In the genomic region with DNA sequence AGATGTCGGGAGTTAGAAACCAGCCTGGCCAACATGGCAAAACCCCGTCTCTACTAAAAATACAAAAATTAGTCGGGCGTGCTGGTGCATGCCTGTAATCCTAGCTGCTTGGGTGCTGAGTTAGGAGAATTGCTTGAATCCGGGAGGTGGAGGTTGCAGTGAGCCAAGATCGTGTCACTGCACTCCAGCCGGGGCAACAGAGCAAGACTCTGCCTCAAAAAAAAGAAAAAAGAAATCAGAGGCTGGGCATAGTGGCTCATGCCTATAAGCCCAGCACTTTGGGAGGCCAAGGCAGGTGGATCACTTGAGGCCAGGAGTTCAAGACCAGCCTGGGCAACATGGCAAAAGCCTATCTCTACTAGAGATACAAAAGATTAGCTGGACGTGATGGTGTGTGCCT, we compare ENCODE assay signal across 5 cellular contexts. TPM values are rescaled to one million over a fixed set of nuclear protein-coding genes. Genes with fewer than 3 reads are reported as not detected.
DNase-seq lines count a peak whose midpoint lies in the region; ATAC-seq, FAIRE-seq and TF ChIP-seq lines count a peak whose summit lies in the region.
"Not testable (repeated sequence)": the region's sequence is repeated elsewhere in the genome, so short reads cannot be mapped to it uniquely, and the experiment has no call there.

No MANE protein-coding gene starts in this region.

- not testable (repeated sequence) for H3K27me3 ChIP-seq in K562 (ENCODE audit: control insufficient read depth in 2 of 2, insufficient read depth in 2 of 2, low read length in 2 of 2); HepG2 (ENCODE audit: control insufficient read depth in 1 of 2, insufficient read depth in 2 of 2, low read length in 2 of 2)

- H3K36me3 ChIP-seq in HEK293 (ENCODE audit: control insufficient read depth in 2 of 2, insufficient read depth in 1 of 2, low read length in 2 of 2); K562 (ENCODE audit: control insufficient read depth, insufficient read depth, low read length); HepG2 (replicated peaks in 1 of 2; ENCODE audit: control insufficient read depth in 1 of 2, insufficient read depth in 2 of 2, low read length in 2 of 2): not testable (repeated sequence)

- not testable (repeated sequence) for TF ChIP-seq CTCF in HEK293 (tag by site-specific recombination; IDR thresholded peaks at IDR 0.05); RWPE1 (conservative IDR thresholded peaks at IDR 0.05; ENCODE audit: low read depth); K562 (IDR thresholded peaks at IDR 0.05 in 2 of 3, conservative IDR thresholded peaks at IDR 0.05 in 1 of 3; ENCODE audit: insufficient read depth in 2 of 3, low read depth in 1 of 3, low read length in 3 of 3); MCF 10A (IDR thresholded peaks at IDR 0.05; ENCODE audit: unreplicated experiment); HepG2 (CRISPR knock-in tag; IDR thresholded peaks at IDR 0.05)

- peak overlapping the region; percentile 23 for H3K27ac Mint-ChIP-seq in MCF 10A (ENCODE audit: low read depth, unreplicated experiment)

- POLR2A ChIA-PET in HEK293 (lab: Yijun Ruan, JAX); RWPE1 (lab: Yijun Ruan, JAX; ENCODE audit: low non-redundant PET); K562 (lab: Yijun Ruan, JAX): not testable (repeated sequence)
- POLR2A ChIA-PET in MCF 10A (lab: Yijun Ruan, JAX), result interaction anchor here (0.6 to 1.8 kb wide), 3 partner anchors 12 to 19 kb away, joined by 3 to 8 read pairs (median 5); partner anchors contain the start of gene GABPB1
- POLR2A ChIA-PET in HepG2 (lab: Yijun Ruan, JAX), result interaction anchor here (1.1 kb wide), 1 partner anchor 14 kb away, joined by 3 read pairs; the partner anchor contains the start of gene GABPB1

- not testable (repeated sequence) for H3K4me1 Mint-ChIP-seq in MCF 10A (ENCODE audit: insufficient read depth, unreplicated experiment)

- TF ChIP-seq POLR2A in K562 (conservative IDR thresholded peaks at IDR 0.05); HepG2 (IDR thresholded peaks at IDR 0.05; ENCODE audit: insufficient read depth in 1 of 2, low read depth in 2 of 2, low read length in 2 of 2): not testable (repeated sequence)

- peaks cover 27% of the 10 kb centered on the region for H3K36me3 Mint-ChIP-seq in MCF 10A (ENCODE audit: insufficient read depth, unreplicated experiment)

- not testable (repeated sequence) for H3K4me1 ChIP-seq in HEK293 (ENCODE audit: control insufficient read depth, insufficient read depth, low read length); K562 (replicated peaks in 1 of 2; ENCODE audit: control insufficient read depth in 2 of 2, insufficient read depth in 2 of 2, low read length in 2 of 2)
- peaks cover 10% of the 10 kb centered on the region for H3K4me1 ChIP-seq in HepG2 (ENCODE audit: insufficient read depth, low read length)

- not testable (repeated sequence) for H3K27me3 Mint-ChIP-seq in MCF 10A (ENCODE audit: insufficient read depth, unreplicated experiment)

- FAIRE-seq in K562 (lab: Jason Lieb, UNC); HepG2 (lab: Jason Lieb, UNC): not testable (repeated sequence)

- not testable (repeated sequence) for BruUV-seq in K562 (replicated peaks; lab: Mats Ljungman, UMichigan); MCF 10A (replicated peaks; lab: Mats Ljungman, UMichigan); HepG2 (replicated peaks; lab: Mats Ljungman, UMichigan)

- not testable (repeated sequence) for H3K4me3 ChIP-seq in HEK293 (ENCODE audit: low read depth, low read length); K562; HepG2 (replicated peaks in 1 of 3; ENCODE audit: insufficient read depth in 1 of 3, low read depth in 2 of 3, low read length in 3 of 3)

- in situ Hi-C loops in K562 (cut with MboI); HepG2 (cut with HindIII; ENCODE audit: extremely low pct_ligation_motif_present, low pct_unique_long_range_greater_than_20kb): not testable (repeated sequence)

- not testable (repeated sequence) for H4K20me1 ChIP-seq in K562 (replicated peaks; ENCODE audit: control insufficient read depth, insufficient read depth, low read length); HepG2 (ENCODE audit: insufficient read depth, low read length)

- H3K4me3 Mint-ChIP-seq in MCF 10A (ENCODE audit: unreplicated experiment), result not testable (repeated sequence)

- CTCF ChIA-PET in HEK293 (lab: Yijun Ruan, JAX); RWPE1 (lab: Yijun Ruan, JAX); K562 (lab: Yijun Ruan, JAX; ENCODE audit: low intra/inter-chr PET ratio); HepG2 (lab: Yijun Ruan, JAX; ENCODE audit: low intra/inter-chr PET ratio, low total read pairs): not testable (repeated sequence)
- CTCF ChIA-PET in MCF 10A (lab: Yijun Ruan, JAX), result interaction anchor here (0.9 kb wide), 1 partner anchor 16 kb away, joined by 3 read pairs; no protein-coding TSS in a partner anchor

- H3K9me1 ChIP-seq in K562 (ENCODE audit: control insufficient read depth, insufficient read depth, low read length), result not testable (repeated sequence)

- ATAC-seq in K562, HepG2: not testable (repeated sequence)

- DNase-seq in RWPE1 (ENCODE audit: low spot score); K562 (ENCODE audit: extremely low read depth in 1 of 4, low spot score in 3 of 4); MCF 10A (ENCODE audit: unreplicated experiment); HepG2 (ENCODE audit: low spot score): not testable (repeated sequence)

- not testable (repeated sequence) for H3K9me3 Mint-ChIP-seq in MCF 10A (ENCODE audit: unreplicated experiment)

- H3K27ac ChIP-seq in HEK293 (ENCODE audit: extremely low read depth, low read depth, low read length); K562 (ENCODE audit: extremely low read depth, low read depth, low read length); HepG2 (ENCODE audit: extremely low read length, insufficient read depth, low read length): not testable (repeated sequence)
- H3K27ac ChIP-seq in RWPE1, result 0 out of 2 replicates have a peak overlapping the region, but pooled peaks have one; percentile 10

- TF ChIP-seq EP300 in K562 (IDR thresholded peaks at IDR 0.05; ENCODE audit: low read length); HepG2 (IDR thresholded peaks at IDR 0.05; ENCODE audit: low read depth in 2 of 2, low read length in 2 of 2); HepG2 (CRISPR knock-in tag; IDR thresholded peaks at IDR 0.05; ENCODE audit: borderline replicate concordance): not testable (repeated sequence)

- not testable (repeated sequence) for H3K9ac ChIP-seq in K562 (ENCODE audit: insufficient read depth in 1 of 2, low read depth in 2 of 2, low read length in 2 of 2); HepG2 (ENCODE audit: insufficient read depth, low read depth, low read length)

- not testable (repeated sequence) for H2AFZ ChIP-seq in K562 (ENCODE audit: low read depth, low read length); HepG2 (ENCODE audit: low read length)

- not testable (repeated sequence) for TF ChIP-seq RAD21 in K562 (CRISPR knock-in tag; conservative IDR thresholded peaks at IDR 0.05 in 1 of 2, IDR thresholded peaks at IDR 0.05 in 1 of 2); HepG2 (CRISPR knock-in tag; IDR thresholded peaks at IDR 0.05)

- 73% methylated on average over 8 of the region's 8 CpGs for WGBS in K562 (ENCODE audit: insufficient coverage, low coverage, missing lambda C conversion rate)
- WGBS in HepG2 (ENCODE audit: low lambda C conversion rate), result 92% methylated on average over 8 of the region's 8 CpGs

- intact Hi-C loops in K562 (cut with micrococcal nuclease); MCF 10A (cut with micrococcal nuclease); HepG2 (cut with micrococcal nuclease; ENCODE audit: unreplicated experiment): not testable (repeated sequence)

- H3K9me3 ChIP-seq in HEK293 (ENCODE audit: control insufficient read depth, insufficient read depth, low read depth, low read length); K562 (replicated peaks; ENCODE audit: control insufficient read depth, insufficient read depth, low read depth, low read length); HepG2 (ENCODE audit: low read length): not testable (repeated sequence)

- not testable (repeated sequence) for H3K4me2 ChIP-seq in K562 (ENCODE audit: insufficient read depth, low read length); HepG2 (ENCODE audit: low read depth, low read length)

- not testable (repeated sequence) for H3K79me2 ChIP-seq in K562 (ENCODE audit: control insufficient read depth, insufficient read depth, low read length); HepG2 (ENCODE audit: insufficient read depth, low read length)

RNA-seq across cellular contexts. Expression of gene GABPB1, which starts 14.6 kb away (rescaled TPM):
- 20.9 and 46.9 TPM in 2 replicates for total RNA-seq in K562 (2011; cell fraction: chromatin; rRNA removed; ENCODE audit: low replicate concordance)
- 12.6 and 15.2 TPM in 2 replicates for total RNA-seq in K562 (2011; cell fraction: nucleolus; rRNA removed)
- 22.4 and 23.0 TPM in 2 replicates for total RNA-seq in K562 (2011; cell fraction: nucleoplasm; rRNA removed)
- 34.7 and 36.2 TPM in 2 replicates for total RNA-seq in K562 (2014; rRNA removed)
- total RNA-seq in K562 (2014; rRNA removed; fragmentation: Illumina TruSeq; extraction: Trizol), result 40.6 and 48.4 TPM in 2 replicates
- 35.1 and 35.2 TPM in 2 replicates for total RNA-seq in K562 (2015; rRNA removed; fragmentation: Illumina TruSeq; extraction: Trizol)
- total RNA-seq in K562 (2021), result 31.3 and 33.0 TPM in 2 replicates
- 40.7 and 42.3 TPM in 2 replicates for polyA plus RNA-seq in K562 (2011; rRNA removed)
- 26.2 and 26.9 TPM in 2 replicates for polyA plus RNA-seq in K562 (2011; cell fraction: cytosol; rRNA removed)
- 22.3 and 34.8 TPM in 2 replicates for polyA plus RNA-seq in K562 (2011; cell fraction: nucleus; rRNA removed)
- polyA plus RNA-seq in K562 (2012), result 20.9 and 26.6 TPM in 2 replicates
- polyA plus RNA-seq in K562 (2014; fragmentation: Illumina TruSeq; extraction: Trizol), result 33.2 and 38.5 TPM in 2 replicates
- polyA plus RNA-seq in K562 (2014; fragmentation: Nextera tagmentation; extraction: Ambion mirVana), result 10 to 100 TPM; 11.8 to 16.8 TPM
- polyA plus RNA-seq in K562 (2014; rRNA removed), result 28.7 and 31.0 TPM in 2 replicates
- 62.9 and 68.5 TPM in 2 replicates for polyA minus RNA-seq in K562 (2011; rRNA and poly(A)+ RNA removed)
- 12.8 and 24.4 TPM in 2 replicates for polyA minus RNA-seq in K562 (2011; cell fraction: cytosol; rRNA and poly(A)+ RNA removed)
- 16.0 and 33.4 TPM in 2 replicates for polyA minus RNA-seq in K562 (2011; cell fraction: nucleus; rRNA and poly(A)+ RNA removed)
- 33.4 and 38.5 TPM in 2 replicates for total RNA-seq in MCF 10A (2022)
- total RNA-seq in HepG2 (2016; rRNA removed; fragmentation: Illumina TruSeq; extraction: Trizol), result 39.5 and 50.8 TPM in 2 replicates
- 20.3 and 21.4 TPM in 2 replicates for total RNA-seq in HepG2 (2016; cell fraction: cytosol; rRNA removed; fragmentation: Illumina TruSeq; extraction: Trizol; ENCODE audit: low read depth)
- 39.6 and 53.8 TPM in 2 replicates for total RNA-seq in HepG2 (2016; cell fraction: insoluble cytoplasmic fraction; rRNA removed; fragmentation: Illumina TruSeq; extraction: Trizol)
- 21.1 and 26.8 TPM in 2 replicates for total RNA-seq in HepG2 (2016; cell fraction: membrane; rRNA removed; fragmentation: Illumina TruSeq; extraction: Trizol)
- total RNA-seq in HepG2 (2016; cell fraction: nucleus; rRNA removed; fragmentation: Illumina TruSeq; extraction: Trizol), result 26.7 and 32.6 TPM in 2 replicates
- 17.3 and 17.5 TPM in 2 replicates for polyA plus RNA-seq in HepG2 (2011; rRNA removed)
- 14.7 and 16.5 TPM in 2 replicates for polyA plus RNA-seq in HepG2 (2011; cell fraction: cytosol; rRNA removed)
- 13.3 and 13.7 TPM in 2 replicates for polyA plus RNA-seq in HepG2 (2011; cell fraction: nucleus; rRNA removed)
- polyA plus RNA-seq in HepG2 (2012), result 16.1 and 16.5 TPM in 2 replicates
- 4.0 and 4.5 TPM in 2 replicates for polyA plus RNA-seq in HepG2 (2016; cell fraction: cytosol; fragmentation: Illumina TruSeq; extraction: Trizol; ENCODE audit: low read depth)
- 41.6 and 42.3 TPM in 2 replicates for polyA plus RNA-seq in HepG2 (2016; cell fraction: insoluble cytoplasmic fraction; fragmentation: Illumina TruSeq; extraction: Trizol; ENCODE audit: low read depth)
- 7.4 and 10.3 TPM in 2 replicates for polyA plus RNA-seq in HepG2 (2016; cell fraction: membrane; fragmentation: Illumina TruSeq; extraction: Trizol; ENCODE audit: low read depth)
- polyA plus RNA-seq in HepG2 (2016; cell fraction: nucleus; fragmentation: Illumina TruSeq; extraction: Trizol; ENCODE audit: insufficient read depth, low read depth), result 29.3 and 31.2 TPM in 2 replicates
- 18.7 and 35.6 TPM in 2 replicates for polyA minus RNA-seq in HepG2 (2011; rRNA and poly(A)+ RNA removed; ENCODE audit: low replicate concordance)
- 16.2 and 16.9 TPM in 2 replicates for polyA minus RNA-seq in HepG2 (2011; cell fraction: cytosol; rRNA and poly(A)+ RNA removed)
- 26.9 and 28.7 TPM in 2 replicates for polyA minus RNA-seq in HepG2 (2011; cell fraction: nucleus; rRNA and poly(A)+ RNA removed)

RNA-seq across cellular contexts. Expression of gene USP8, which starts 54.6 kb away (rescaled TPM):
- 76.5 and 128 TPM in 2 replicates for total RNA-seq in K562 (2011; cell fraction: chromatin; rRNA removed; ENCODE audit: low replicate concordance)
- total RNA-seq in K562 (2011; cell fraction: nucleolus; rRNA removed), result 81.5 and 84.1 TPM in 2 replicates
- 60.6 and 80.5 TPM in 2 replicates for total RNA-seq in K562 (2011; cell fraction: nucleoplasm; rRNA removed)
- total RNA-seq in K562 (2014; rRNA removed) (27.2 and 35.1 TPM in 2 replicates), K562 (2014; rRNA removed; fragmentation: Illumina TruSeq; extraction: Trizol) (54.4 and 56.1 TPM in 2 replicates), K562 (2015; rRNA removed; fragmentation: Illumina TruSeq; extraction: Trizol) (56.4 and 57.5 TPM in 2 replicates), K562 (2021) (46.1 and 48.3 TPM in 2 replicates), MCF 10A (2022) (67.6 and 72.7 TPM in 2 replicates), HepG2 (2016; rRNA removed; fragmentation: Illumina TruSeq; extraction: Trizol) (50.7 and 81.7 TPM in 2 replicates)
- polyA plus RNA-seq in K562 (2011; rRNA removed) (49.7 and 58.4 TPM in 2 replicates), K562 (2014; fragmentation: Illumina TruSeq; extraction: Trizol) (49.7 and 54.4 TPM in 2 replicates), K562 (2014; fragmentation: Nextera tagmentation; extraction: Ambion mirVana) (10 to 100 TPM; 43.9 to 44.8 TPM), K562 (2014; rRNA removed) (32.4 and 36.2 TPM in 2 replicates), HepG2 (2011; rRNA removed) (26.3 and 36.4 TPM in 2 replicates)
- polyA plus RNA-seq in K562 (2011; cell fraction: cytosol; rRNA removed), result 13.3 and 24.7 TPM in 2 replicates
- polyA plus RNA-seq in K562 (2011; cell fraction: nucleus; rRNA removed), result 27.3 and 40.1 TPM in 2 replicates
- 32.0 and 47.1 TPM in 2 replicates for polyA plus RNA-seq in K562 (2012)
- polyA minus RNA-seq in K562 (2011; rRNA and poly(A)+ RNA removed), result 85.4 and 85.7 TPM in 2 replicates
- polyA minus RNA-seq in K562 (2011; cell fraction: cytosol; rRNA and poly(A)+ RNA removed), result 28.7 and 37.9 TPM in 2 replicates
- polyA minus RNA-seq in K562 (2011; cell fraction: nucleus; rRNA and poly(A)+ RNA removed), result 57.1 and 82.0 TPM in 2 replicates
- 11.2 and 14.5 TPM in 2 replicates for total RNA-seq in HepG2 (2016; cell fraction: cytosol; rRNA removed; fragmentation: Illumina TruSeq; extraction: Trizol; ENCODE audit: low read depth)
- total RNA-seq in HepG2 (2016; cell fraction: insoluble cytoplasmic fraction; rRNA removed; fragmentation: Illumina TruSeq; extraction: Trizol), result 48.7 and 82.0 TPM in 2 replicates
- 30.7 and 31.0 TPM in 2 replicates for total RNA-seq in HepG2 (2016; cell fraction: membrane; rRNA removed; fragmentation: Illumina TruSeq; extraction: Trizol)
- 44.8 and 46.9 TPM in 2 replicates for total RNA-seq in HepG2 (2016; cell fraction: nucleus; rRNA removed; fragmentation: Illumina TruSeq; extraction: Trizol)
- 15.1 and 21.9 TPM in 2 replicates for polyA plus RNA-seq in HepG2 (2011; cell fraction: cytosol; rRNA removed)
- 14.4 and 15.6 TPM in 2 replicates for polyA plus RNA-seq in HepG2 (2011; cell fraction: nucleus; rRNA removed)
- 26.8 and 30.6 TPM in 2 replicates for polyA plus RNA-seq in HepG2 (2012)
- polyA plus RNA-seq in HepG2 (2016; cell fraction: cytosol; fragmentation: Illumina TruSeq; extraction: Trizol; ENCODE audit: low read depth), result 3.1 and 4.0 TPM in 2 replicates
- polyA plus RNA-seq in HepG2 (2016; cell fraction: insoluble cytoplasmic fraction; fragmentation: Illumina TruSeq; extraction: Trizol; ENCODE audit: low read depth), result 52.2 and 54.4 TPM in 2 replicates
- polyA plus RNA-seq in HepG2 (2016; cell fraction: membrane; fragmentation: Illumina TruSeq; extraction: Trizol; ENCODE audit: low read depth), result 10.5 and 10.8 TPM in 2 replicates
- polyA plus RNA-seq in HepG2 (2016; cell fraction: nucleus; fragmentation: Illumina TruSeq; extraction: Trizol; ENCODE audit: insufficient read depth, low read depth), result 36.0 and 40.8 TPM in 2 replicates
- polyA minus RNA-seq in HepG2 (2011; rRNA and poly(A)+ RNA removed; ENCODE audit: low replicate concordance), result 68.4 and 120 TPM in 2 replicates
- polyA minus RNA-seq in HepG2 (2011; cell fraction: cytosol; rRNA and poly(A)+ RNA removed), result 30.4 and 31.0 TPM in 2 replicates
- polyA minus RNA-seq in HepG2 (2011; cell fraction: nucleus; rRNA and poly(A)+ RNA removed), result 80.5 and 86.0 TPM in 2 replicates
